21 cellular contexts compared by ENCODE assay signal in the genomic region with DNA sequence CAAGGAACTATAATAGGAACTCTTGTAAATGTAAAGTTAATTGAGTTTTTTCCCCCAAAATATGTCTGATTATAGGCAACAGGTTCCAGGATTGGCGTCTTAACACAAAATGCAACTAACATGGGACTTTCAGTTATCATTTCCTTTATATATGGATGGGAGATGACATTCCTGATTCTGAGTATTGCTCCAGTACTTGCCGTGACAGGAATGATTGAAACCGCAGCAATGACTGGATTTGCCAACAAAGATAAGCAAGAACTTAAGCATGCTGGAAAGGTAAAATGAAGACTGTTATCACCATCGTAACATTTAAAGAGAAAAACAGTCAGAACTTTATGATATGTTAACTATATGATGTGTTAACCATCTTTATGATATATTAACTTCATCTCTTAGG.
DNase-seq lines count a peak whose midpoint lies in the region; ATAC-seq, FAIRE-seq and TF ChIP-seq lines count a peak whose summit lies in the region.
"Had no signal": no experiment of that assay in that cellular context is flagged by ENCODE, and none has a peak within 500 bp of the region (broad histone marks: within the 10 kb centered on the region; RNA-seq: fewer than 3 reads in every experiment).

No MANE protein-coding gene starts in this region.

- TF ChIP-seq CTCF in bronchial epithelial cell (IDR thresholded peaks at IDR 0.05; ENCODE audit: insufficient read depth, low read length, severe bottlenecking) (no peak), keratinocyte (optimal IDR thresholded peaks at IDR 0.05 in 1 of 3, IDR thresholded peaks at IDR 0.05 in 1 of 3, conservative IDR thresholded peaks at IDR 0.05 in 1 of 3; ENCODE audit: extremely low read depth in 1 of 3, insufficient read depth in 2 of 3, low read length in 3 of 3) (no peak), smooth muscle cell (IDR thresholded peaks at IDR 0.05; ENCODE audit: borderline replicate concordance, insufficient read depth, poor library complexity, severe bottlenecking) (no peak)

- H3K9me1 ChIP-seq in keratinocyte (ENCODE audit: control insufficient read depth, extremely low read depth, insufficient read depth, low read length) = no peaks in the 10 kb centered on the region

- FAIRE-seq in H54 (lab: Jason Lieb, UNC) (peak; percentile 60), bronchial epithelial cell (lab: Jason Lieb, UNC) (no peak), keratinocyte (lab: Jason Lieb, UNC) (peak; percentile 94)
- FAIRE-seq: G401.6, GM12891, GM19239 had no signal

- ATAC-seq in Right ventricle myocardium inferior = no peak
- no peak for ATAC-seq in HG03280 (IDR thresholded peaks at IDR 0.05; ENCODE audit: unreplicated experiment)

- H4K20me1 ChIP-seq in keratinocyte (ENCODE audit: control insufficient read depth, extremely low read depth, insufficient read depth, low read length) (no peaks in the 10 kb centered on the region), smooth muscle cell (ENCODE audit: low read depth) (no peaks in the 10 kb centered on the region)

- no peak overlapping the region for H2AFZ ChIP-seq in keratinocyte (ENCODE audit: control insufficient read depth, low read length)
- no peak overlapping the region for H2AFZ ChIP-seq in smooth muscle cell (ENCODE audit: low read depth)
- H2AFZ ChIP-seq: GM23248 had no signal

- H3K27ac ChIP-seq in keratinocyte (ENCODE audit: control insufficient read depth, insufficient read depth, low read length) (peak overlapping the region; percentile 31), smooth muscle cell (ENCODE audit: low read depth) (no peak overlapping the region)
- H3K27ac ChIP-seq: GM23248 had no signal

- H3K4me3 ChIP-seq in bronchial epithelial cell (ENCODE audit: low read depth, low read length) (no peak overlapping the region), keratinocyte (ENCODE audit: control insufficient read depth in 2 of 3, extremely low read depth in 1 of 3, insufficient read depth in 2 of 3, low read depth in 1 of 3, low read length in 3 of 3) (no peak overlapping the region), smooth muscle cell (no peak overlapping the region)
- H3K4me3 ChIP-seq: GM23248 had no signal

- H3K4me2 ChIP-seq in keratinocyte (ENCODE audit: control insufficient read depth, extremely low read depth, insufficient read depth, low read depth, low read length) = peak overlapping the region; percentile 62
- H3K4me2 ChIP-seq in smooth muscle cell = no peak overlapping the region

- dilution Hi-C loops in keratinocyte (cut with MboI; ENCODE audit: extremely low pct_ligation_motif_present, low sequenced_read_pairs) = no loop called here

- H3K36me3 ChIP-seq in bronchial epithelial cell (ENCODE audit: control insufficient read depth, insufficient read depth, low read length) (no peaks in the 10 kb centered on the region), keratinocyte (ENCODE audit: control insufficient read depth in 2 of 2, extremely low read depth in 1 of 2, insufficient read depth in 2 of 2, low read length in 2 of 2) (no peaks in the 10 kb centered on the region), smooth muscle cell (ENCODE audit: low read depth) (no peaks in the 10 kb centered on the region)
- H3K36me3 ChIP-seq: BE2C had no signal

- H3K9ac ChIP-seq in keratinocyte (ENCODE audit: control insufficient read depth, extremely low read depth, insufficient read depth, low read length) = no peak overlapping the region
- H3K9ac ChIP-seq in smooth muscle cell (ENCODE audit: low read depth) = no peak overlapping the region
- H3K9ac ChIP-seq: GM23248 had no signal

- DNase-seq in H54 (ENCODE audit: insufficient read length, low spot score) (no peak), M059J (ENCODE audit: low read depth) (peak; percentile 15), bronchial epithelial cell (ENCODE audit: low read depth) (peak; percentile 90), keratinocyte (ENCODE audit: low read depth, low spot score) (peak; percentile 49), Right ventricle myocardium inferior (ENCODE audit: missing footprints) (no peak), smooth muscle cell (lab: John Stamatoyannopoulos, UW; ENCODE audit: unreplicated experiment) (no peak)
- DNase-seq: BE2C; C1 segment of cervical spinal cord; CD4-positive, CD25-positive, alpha-beta regulatory T cell; CD8-positive, alpha-beta memory T cell; COR-L47; DMS 273 treated with DMSO at 0.1 percent for 48 hours; DMS53; DND-41; GM23248; HCEC 1CT; HFFc6 had no signal

- no peaks in the 10 kb centered on the region for H3K9me3 ChIP-seq in keratinocyte (ENCODE audit: control insufficient read depth, low read depth, low read length)
- H3K9me3 ChIP-seq in smooth muscle cell (replicated peaks; ENCODE audit: low read depth) = no peaks in the 10 kb centered on the region
- H3K9me3 ChIP-seq: BE2C had no signal

- H3K79me2 ChIP-seq in keratinocyte (ENCODE audit: control insufficient read depth, insufficient read depth, low read length) = no peaks in the 10 kb centered on the region
- H3K79me2 ChIP-seq in smooth muscle cell (ENCODE audit: low read depth) = no peaks in the 10 kb centered on the region

- intact Hi-C loops in Right ventricle myocardium inferior (cut with DNase I) = no loop called here

- TF ChIP-seq POLR2A in H54 (IDR thresholded peaks at IDR 0.05; ENCODE audit: low read depth, low read length) = no peak

- H3K27me3 ChIP-seq in bronchial epithelial cell (ENCODE audit: control insufficient read depth, insufficient read depth, low read length) = no peaks in the 10 kb centered on the region
- no peaks in the 10 kb centered on the region for H3K27me3 ChIP-seq in keratinocyte (ENCODE audit: control insufficient read depth, extremely low read depth, insufficient read depth, low read length)
- no peaks in the 10 kb centered on the region for H3K27me3 ChIP-seq in smooth muscle cell (ENCODE audit: low read depth)
- H3K27me3 ChIP-seq: BE2C had no signal

- H3F3A ChIP-seq in smooth muscle cell (ENCODE audit: low read depth) = no peaks in the 10 kb centered on the region

- H3K4me1 ChIP-seq in keratinocyte (ENCODE audit: control insufficient read depth, extremely low read depth, insufficient read depth, low read length) (peaks cover 26% of the 10 kb centered on the region), smooth muscle cell (ENCODE audit: low read depth) (no peaks in the 10 kb centered on the region)
- H3K4me1 ChIP-seq: BE2C had no signal

- 81% methylated on average over 4 of the region's 4 CpGs for WGBS in smooth muscle cell (ENCODE audit: low lambda C conversion rate)

Comparison
In these comparisons a context has a peak if more than half of its experiments do, and no peak if none do; other contexts are left out.
1. DNase-seq: peak in M059J (single experiment), bronchial epithelial cell (single experiment) and keratinocyte (single experiment); none in H54 (single experiment), Right ventricle myocardium inferior (single experiment) and smooth muscle cell (single experiment).